In the genomic region with DNA sequence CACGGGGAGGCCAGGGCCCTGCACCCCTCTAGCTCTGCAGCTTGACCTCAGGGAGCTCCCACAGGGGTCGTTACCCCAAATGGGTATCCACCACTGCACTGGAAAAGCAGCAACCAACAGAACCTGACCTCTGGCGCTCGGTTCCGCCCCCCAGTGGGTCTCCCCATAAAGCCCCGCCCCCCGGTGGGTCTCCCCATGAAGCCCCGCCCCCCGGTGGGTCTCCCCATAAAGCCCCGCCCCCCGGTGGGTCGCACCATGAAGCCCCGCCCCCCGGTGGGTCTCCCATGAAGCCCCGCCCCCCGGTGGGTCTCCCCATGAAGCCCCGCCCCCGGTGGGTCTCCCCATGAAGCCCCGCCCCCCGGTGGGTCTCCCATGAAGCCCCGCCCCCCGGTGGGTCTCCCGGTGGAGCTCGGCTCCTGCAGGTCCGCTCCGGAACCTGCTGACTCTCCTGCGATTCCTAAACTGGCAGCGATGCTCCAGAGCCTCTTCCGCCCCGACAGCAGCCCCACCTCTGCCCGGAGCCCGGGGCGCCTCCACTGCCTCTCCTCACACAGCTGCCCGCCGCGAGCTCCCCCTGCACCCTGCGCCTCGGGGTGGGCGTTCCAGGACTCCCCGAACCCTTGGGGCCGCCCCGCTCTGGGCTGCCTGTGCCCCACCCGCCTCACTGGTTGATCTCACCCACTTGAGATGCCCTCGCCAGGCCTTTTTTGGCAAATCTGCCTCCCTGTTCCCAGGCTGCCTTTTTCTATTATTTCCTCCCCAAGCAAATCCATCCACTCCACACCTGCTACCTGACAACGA, we compare ENCODE assay signal across 14 cellular contexts. TPM values are rescaled to one million over a fixed set of nuclear protein-coding genes. Genes with fewer than 3 reads are reported as not detected.
DNase-seq lines count a peak whose midpoint lies in the region; ATAC-seq, FAIRE-seq and TF ChIP-seq lines count a peak whose summit lies in the region.
"Had no signal": no experiment of that assay in that cellular context is flagged by ENCODE, and none has a peak within 500 bp of the region (broad histone marks: within the 10 kb centered on the region; RNA-seq: fewer than 3 reads in every experiment).

No MANE protein-coding gene starts in this region.

- H3K4me2 ChIP-seq in mesendoderm (ENCODE audit: low read length): no peak overlapping the region

- no peak overlapping the region for H2BK5ac ChIP-seq in mesendoderm (ENCODE audit: low read length)

- H3K4me1 Mint-ChIP-seq in CD8-positive, alpha-beta T cell (ENCODE audit: low read depth): peaks cover 36% of the 10 kb centered on the region
- peaks cover 10% of the 10 kb centered on the region for H3K4me1 Mint-ChIP-seq in WTC11

- no peak overlapping the region for H2BK15ac ChIP-seq in mesendoderm (replicated peaks; ENCODE audit: low read depth)

- H2BK120ac ChIP-seq in mesendoderm (ENCODE audit: low read depth, low read length): no peak overlapping the region

- H3K79me2 ChIP-seq in mesendoderm (ENCODE audit: control insufficient read depth, insufficient read depth, low read length): no peaks in the 10 kb centered on the region

- H3K9ac ChIP-seq in mesendoderm (ENCODE audit: low read length): no peak overlapping the region

- no peak overlapping the region for H4K8ac ChIP-seq in mesendoderm (ENCODE audit: low read depth, low read length)

- H2AK5ac ChIP-seq in mesendoderm (ENCODE audit: low read length): no peak overlapping the region

- H3K27ac Mint-ChIP-seq in CD8-positive, alpha-beta T cell: peak overlapping the region; percentile 91
- H3K27ac Mint-ChIP-seq in WTC11: peak overlapping the region; percentile 79

- no peak overlapping the region for H3K18ac ChIP-seq in mesendoderm (ENCODE audit: low read length)

- WGBS in mesendoderm (ENCODE audit: extremely low coverage, insufficient coverage, low lambda C conversion rate): no CpG with 5 or more reads among the region's 45 CpGs

- H3K4me3 ChIP-seq in CD8-positive, alpha-beta T cell (ENCODE audit: low read depth, low read length): peak overlapping the region; percentile 44
- H3K4me3 ChIP-seq in H7 (ENCODE audit: insufficient read depth, low read depth, low read length): no peak overlapping the region
- H3K4me3 ChIP-seq in mesendoderm (ENCODE audit: low read length): no peak overlapping the region
- H3K4me3 ChIP-seq: esophagus squamous epithelium, pancreas had no signal

- H3K4ac ChIP-seq in mesendoderm (ENCODE audit: low read depth, low read length): no peak overlapping the region

- peak overlapping the region; percentile 52 for H3K27ac ChIP-seq in CD8-positive, alpha-beta T cell (ENCODE audit: low read depth, low read length)
- peak overlapping the region; percentile 2 for H3K27ac ChIP-seq in mesendoderm (ENCODE audit: low read depth, low read length)
- H3K27ac ChIP-seq: brain microvascular endothelial cell, pancreas had no signal

- POLR2A ChIA-PET in CD8-positive, alpha-beta T cell (lab: Charles Lee): interaction anchor here (0.6 to 5.8 kb wide), 3 partner anchors 10 to 32 kb away, joined by 4 to 53 read pairs (median 25); partner anchors contain the start of genes LIME1 and SLC2A4RG
- POLR2A ChIA-PET in WTC11 (lab: Charles Lee): no interaction called here

- H3K9me3 Mint-ChIP-seq in CD8-positive, alpha-beta T cell: no peaks in the 10 kb centered on the region
- no peaks in the 10 kb centered on the region for H3K9me3 Mint-ChIP-seq in WTC11

- H3K27me3 ChIP-seq in CD8-positive, alpha-beta T cell (ENCODE audit: insufficient read depth, low read length): no peaks in the 10 kb centered on the region
- H3K27me3 ChIP-seq in H7 (ENCODE audit: control insufficient read depth, insufficient read depth, low read length) (no peaks in the 10 kb centered on the region), mesendoderm (ENCODE audit: insufficient read depth, low read length, poor library complexity) (no peaks in the 10 kb centered on the region)
- H3K27me3 ChIP-seq: brain microvascular endothelial cell, esophagus squamous epithelium, pancreas, Peyer's patch had no signal

- H3K23ac ChIP-seq in mesendoderm (ENCODE audit: low read length): no peak overlapping the region

- TF ChIP-seq CTCF in CD8-positive, alpha-beta T cell (IDR thresholded peaks at IDR 0.05): no peak
- no peak for TF ChIP-seq CTCF in WTC11 (IDR thresholded peaks at IDR 0.05)

- H3K9me3 ChIP-seq in CD8-positive, alpha-beta T cell (ENCODE audit: low read length): no peaks in the 10 kb centered on the region
- H3K9me3 ChIP-seq: esophagus squamous epithelium, pancreas, Peyer's patch had no signal

- no peak overlapping the region for H4K5ac ChIP-seq in mesendoderm (ENCODE audit: low read length)

- H3K79me1 ChIP-seq in mesendoderm (ENCODE audit: low read length): no peaks in the 10 kb centered on the region

- no peak for FAIRE-seq in H54 (lab: Jason Lieb, UNC)
- FAIRE-seq: pancreas had no signal

- H3K36me3 ChIP-seq in CD8-positive, alpha-beta T cell (ENCODE audit: insufficient read depth, low read length): no peaks in the 10 kb centered on the region
- H3K36me3 ChIP-seq in H7 (replicated peaks; ENCODE audit: control insufficient read depth, insufficient read depth, low read length): no peaks in the 10 kb centered on the region; the same call in 1 of the 2 replicates
- H3K36me3 ChIP-seq in mesendoderm (ENCODE audit: control insufficient read depth, insufficient read depth, low read length): no peaks in the 10 kb centered on the region
- H3K36me3 ChIP-seq: brain microvascular endothelial cell, pancreas, Peyer's patch had no signal

- CTCF ChIA-PET in CD8-positive, alpha-beta T cell (lab: Charles Lee): interaction anchor here (0.6 to 2.5 kb wide), 2 partner anchors 15 to 24 kb away, joined by 3 to 11 read pairs; partner anchors contain the start of gene LIME1
- CTCF ChIA-PET in WTC11 (lab: Charles Lee): interaction anchor here (0.6 to 4.3 kb wide), 7 partner anchors 10 to 369 kb away, joined by 3 to 29 read pairs (median 4); no protein-coding TSS in a partner anchor

- H3K27me3 Mint-ChIP-seq in CD8-positive, alpha-beta T cell (ENCODE audit: low read depth): no peaks in the 10 kb centered on the region
- no peaks in the 10 kb centered on the region for H3K27me3 Mint-ChIP-seq in WTC11 (ENCODE audit: low read depth)

- peaks cover 34% of the 10 kb centered on the region for H3K4me1 ChIP-seq in CD8-positive, alpha-beta T cell (ENCODE audit: insufficient read depth, low read length)
- no peaks in the 10 kb centered on the region for H3K4me1 ChIP-seq in mesendoderm (ENCODE audit: control insufficient read depth, low read depth, low read length)
- H3K4me1 ChIP-seq: esophagus squamous epithelium, pancreas, Peyer's patch had no signal

- intact Hi-C loops in CD8-positive, alpha-beta T cell (cut with DNase I, micrococcal nuclease): loop anchor here (1.0 to 2.0 kb wide), 3 partner anchors 15 to 113 kb away; partner anchors contain the start of gene LIME1 (in 2 of the 2)

- ATAC-seq in CD8-positive, alpha-beta T cell: peak; percentile 47
- no peak; the same call in 1 of the 2 replicates for ATAC-seq in WTC11
- no peak for ATAC-seq in GM21515 (IDR thresholded peaks at IDR 0.05; ENCODE audit: unreplicated experiment)
- ATAC-seq in HG03097 (IDR thresholded peaks at IDR 0.05; ENCODE audit: low FRiP score, unreplicated experiment): no peak
- ATAC-seq: pancreas had no signal

- peak overlapping the region; percentile 77 for H3K4me3 Mint-ChIP-seq in CD8-positive, alpha-beta T cell
- H3K4me3 Mint-ChIP-seq in WTC11: no peak overlapping the region

- TF ChIP-seq POLR2A in H54 (IDR thresholded peaks at IDR 0.05; ENCODE audit: low read depth, low read length): no peak

- no peaks in the 10 kb centered on the region for H3K36me3 Mint-ChIP-seq in CD8-positive, alpha-beta T cell
- no peaks in the 10 kb centered on the region for H3K36me3 Mint-ChIP-seq in WTC11

- DNase-seq in CD8-positive, alpha-beta T cell: peak in 1 of 7 experiments; percentile 43
- DNase-seq in H7 (peak; percentile 84), WTC11 (ENCODE audit: low spot score) (peak; percentile 57), mesendoderm (no peak), H54 (ENCODE audit: insufficient read length, low spot score) (no peak)
- DNase-seq: brain microvascular endothelial cell, esophagus squamous epithelium, GOT3, NCI-H1048, trophoblast cell had no signal

- peak overlapping the region; percentile 73 for H3K56ac ChIP-seq in mesendoderm (ENCODE audit: low read length)

TF ChIP-seq in WTC11, 78 proteins besides CTCF, POLR2A, EP300 and RAD21:
- no peak for TF ChIP-seq SOX15 (CRISPR knock-in tag; IDR thresholded peaks at IDR 0.05)
TF ChIP-seq in WTC11: peak in this region for 0.

RNA-seq across cellular contexts. Expression of gene SLC2A4RG, which starts 12.1 kb away (rescaled TPM):
- total RNA-seq in CD8-positive, alpha-beta T cell: 10 to 100 TPM; 79.3 to 90.0 TPM
- 38.3 and 62.2 TPM in 2 replicates for total RNA-seq in H7 (2014; rRNA removed; shearing (Covaris generic))
- total RNA-seq in WTC11 (2021): 41.6 to 47.2 TPM (median 43.3 TPM) in 3 replicates
- polyA plus RNA-seq in mesendoderm (2013, experiment 1 of 2): 23.0 TPM
- 23.0 TPM for polyA plus RNA-seq in mesendoderm (2013, experiment 2 of 2)

RNA-seq across cellular contexts. Expression of gene LIME1, which starts 15.2 kb away (rescaled TPM):
- 100 to 1,000 TPM; 118 to 123 TPM for total RNA-seq in CD8-positive, alpha-beta T cell
- total RNA-seq in H7 (2014; rRNA removed; shearing (Covaris generic)): 7.7 and 10.5 TPM in 2 replicates
- 4.5 to 7.0 TPM (median 6.0 TPM) in 3 replicates for total RNA-seq in WTC11 (2021)
- polyA plus RNA-seq in mesendoderm (2013, experiment 1 of 2): 1.0 TPM
- 1.1 TPM for polyA plus RNA-seq in mesendoderm (2013, experiment 2 of 2)

RNA-seq across cellular contexts. Expression of gene ZGPAT, which starts 43.8 kb away (rescaled TPM):
- 10 to 100 TPM; 25.5 to 25.7 TPM for total RNA-seq in CD8-positive, alpha-beta T cell
- 32.6 and 52.0 TPM in 2 replicates for total RNA-seq in H7 (2014; rRNA removed; shearing (Covaris generic))
- 28.3 to 31.0 TPM (median 30.4 TPM) in 3 replicates for total RNA-seq in WTC11 (2021)
- polyA plus RNA-seq in mesendoderm (2013, experiment 1 of 2): 12.3 TPM
- polyA plus RNA-seq in mesendoderm (2013, experiment 2 of 2): 12.2 TPM

RNA-seq across cellular contexts. Expression of gene ARFRP1, which starts 43.9 kb away (rescaled TPM):
- total RNA-seq in CD8-positive, alpha-beta T cell: 10 to 100 TPM; 25.1 to 28.6 TPM
- total RNA-seq in H7 (2014; rRNA removed; shearing (Covaris generic)): 24.2 and 26.2 TPM in 2 replicates
- 24.3 to 30.2 TPM (median 27.4 TPM) in 3 replicates for total RNA-seq in WTC11 (2021)
- 6.7 TPM for polyA plus RNA-seq in mesendoderm (2013, experiment 1 of 2)
- 7.2 TPM for polyA plus RNA-seq in mesendoderm (2013, experiment 2 of 2)

RNA-seq across cellular contexts. Expression of gene TNFRSF6B, which starts 55.2 kb away (rescaled TPM):
- 1 to 10 TPM; 2.0 to 3.0 TPM for total RNA-seq in CD8-positive, alpha-beta T cell
- total RNA-seq in H7 (2014; rRNA removed; shearing (Covaris generic)): not detected in 2 replicates
- total RNA-seq in WTC11 (2021): not detected in 3 replicates
- 0.69 TPM for polyA plus RNA-seq in mesendoderm (2013, experiment 1 of 2)
- polyA plus RNA-seq in mesendoderm (2013, experiment 2 of 2): 0.43 TPM

Comparison
In these comparisons a context has a peak if more than half of its experiments do, and no peak if none do; other contexts are left out.
1. DNase-seq: peak in H7 (single experiment) and WTC11 (single experiment); none in mesendoderm (single experiment) and H54 (single experiment).
2. RNA of gene LIME1, which starts 15.2 kb away (total RNA-seq): 118 to 123 TPM in CD8-positive, alpha-beta T cell; 7.7 to 10.5 TPM in H7 and 4.5 to 7.0 TPM in WTC11; every median in the first group is over 10 times any median in the second.